In genomic region chr6:36302227-36302976, GRCh38 we compare ENCODE assay signal across 1 cellular context.
TF ChIP-seq lines count a peak whose summit lies in the region.

No MANE protein-coding gene starts in this region.

TF ChIP-seq in K562, 482 proteins besides CTCF, POLR2A, EP300 and RAD21 (continued from another document):
- TF ChIP-seq CLOCK (CRISPR knock-in tag; IDR thresholded peaks at IDR 0.05; ENCODE audit: borderline replicate concordance) (no peak), ZNF384 (IDR thresholded peaks at IDR 0.05; ENCODE audit: low read depth, low read length) (no peak), ARNT (IDR thresholded peaks at IDR 0.05) (0 out of 4 replicates have a peak, but pooled peaks of 1 of the 2 experiments have one; percentile 68), NCOA6 (IDR thresholded peaks at IDR 0.05) (no peak), CAMTA2 (CRISPR knock-in tag; conservative IDR thresholded peaks at IDR 0.05) (no peak), PHB2 (IDR thresholded peaks at IDR 0.05; ENCODE audit: low read depth) (no peak), SNRNP70 (optimal IDR thresholded peaks at IDR 0.05; ENCODE audit: low read depth, low read length) (no peak), SREBF2 (CRISPR knock-in tag; IDR thresholded peaks at IDR 0.05) (no peak), HMG20A (CRISPR knock-in tag; conservative IDR thresholded peaks at IDR 0.05) (no peak), ETV5 (CRISPR knock-in tag; IDR thresholded peaks at IDR 0.05; ENCODE audit: low read depth) (no peak), ZC3H11A (IDR thresholded peaks at IDR 0.05; ENCODE audit: low read depth, low read length) (peak; percentile 74; the same call in 1 of the 2 replicates), MEF2A (IDR thresholded peaks at IDR 0.05; ENCODE audit: control insufficient read depth, low read depth, low read length) (no peak), GABPA (tag; conservative IDR thresholded peaks at IDR 0.05; ENCODE audit: low read depth) (no peak), MLLT1 (IDR thresholded peaks at IDR 0.05) (peak in 1 of 2 experiments; percentile 89; a peak in 2 of 4 replicates), MEIS2 (IDR thresholded peaks at IDR 0.05; ENCODE audit: partially characterized antibody) (no peak), CREB3L1 (IDR thresholded peaks at IDR 0.05; ENCODE audit: borderline replicate concordance, low read depth) (no peak), TBP (optimal IDR thresholded peaks at IDR 0.05; ENCODE audit: low read depth, low read length) (no peak), BACH1 (tag; IDR thresholded peaks at IDR 0.05) (no peak), KLF16 (IDR thresholded peaks at IDR 0.05) (peak; percentile 58), KLF6 (CRISPR knock-in tag; IDR thresholded peaks at IDR 0.05; ENCODE audit: borderline replicate concordance) (no peak), ARID1B (IDR thresholded peaks at IDR 0.05) (no peak), MYC (IDR thresholded peaks at IDR 0.05; ENCODE audit: low read depth, low read length) (0 out of 2 replicates have a peak, but pooled peaks have one; percentile 37), MYC (CRISPR knock-in tag; IDR thresholded peaks at IDR 0.05; ENCODE audit: borderline replicate concordance, low read depth) (no peak), FOXK2 (conservative IDR thresholded peaks at IDR 0.05 in 1 of 2, IDR thresholded peaks at IDR 0.05 in 1 of 2; ENCODE audit: low read depth in 2 of 2) (no peak), ZNF239 (CRISPR knock-in tag; IDR thresholded peaks at IDR 0.05) (no peak)
- TF ChIP-seq, protein P1, sequence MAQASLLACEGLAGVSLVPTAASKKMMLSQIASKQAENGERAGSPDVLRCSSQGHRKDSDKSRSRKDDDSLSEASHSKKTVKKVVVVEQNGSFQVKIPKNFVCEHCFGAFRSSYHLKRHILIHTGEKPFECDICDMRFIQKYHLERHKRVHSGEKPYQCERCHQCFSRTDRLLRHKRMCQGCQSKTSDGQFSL (CRISPR knock-in tag; IDR thresholded peaks at IDR 0.05), result no peak
- TF ChIP-seq, protein P1 (tag; IDR thresholded peaks at IDR 0.05), result no peak
TF ChIP-seq in K562: peak in this region for 49.
